In the genomic region with DNA sequence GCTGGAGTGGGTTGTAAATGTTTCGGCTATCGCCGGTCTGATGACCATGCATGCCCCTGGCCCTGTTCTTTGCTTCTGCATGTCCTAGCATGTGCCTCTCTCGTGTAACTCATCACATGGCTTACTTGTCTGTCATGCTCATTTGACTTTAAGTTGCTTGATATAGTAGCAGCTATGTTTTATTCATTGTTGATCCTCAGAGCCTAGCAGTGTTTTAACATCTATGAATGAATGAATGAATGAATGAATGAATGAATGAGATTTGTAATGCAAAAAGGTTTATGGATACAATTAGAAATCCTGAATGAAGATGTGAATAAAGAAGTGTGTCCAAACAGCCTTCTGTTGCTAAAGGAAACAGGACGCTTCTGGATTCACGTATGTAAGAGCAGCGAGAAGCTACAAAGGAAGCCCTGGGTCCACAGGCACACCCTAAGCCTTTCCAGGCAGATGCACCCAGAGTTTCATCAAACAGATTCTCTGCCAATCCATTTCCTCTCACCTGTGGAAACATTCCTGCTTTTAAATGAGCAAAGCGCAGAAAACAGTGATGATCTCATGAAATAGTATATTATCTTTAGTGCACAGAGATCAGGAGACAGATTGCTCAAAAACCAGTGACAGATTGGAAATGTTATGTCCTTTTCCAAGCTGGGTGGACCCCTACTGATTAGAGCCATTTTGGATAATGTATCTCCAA, we compare ENCODE assay signal across 8 cellular contexts. TPM values are rescaled to one million over a fixed set of nuclear protein-coding genes. Genes with fewer than 3 reads are reported as not detected.
DNase-seq lines count a peak whose midpoint lies in the region; ATAC-seq and TF ChIP-seq lines count a peak whose summit lies in the region.

No MANE protein-coding gene starts in this region.

- H3K36me3 ChIP-seq in HCT116 (ENCODE audit: control insufficient read depth in 1 of 2, insufficient read depth in 2 of 2, low read length in 2 of 2) (no peaks in the 10 kb centered on the region), RWPE2 (ENCODE audit: low read depth) (no peaks in the 10 kb centered on the region), esophagus muscularis mucosa (no peaks in the 10 kb centered on the region), gastrocnemius medialis (no peaks in the 10 kb centered on the region)

- no peak overlapping the region for H2AFZ ChIP-seq in HCT116 (ENCODE audit: low read depth, low read length, poor library complexity, severe bottlenecking)

- H3K4me2 ChIP-seq in HCT116 (ENCODE audit: low read length): peak overlapping the region; percentile 88

- TF ChIP-seq EP300 in esophagus muscularis mucosa (IDR thresholded peaks at IDR 0.05): no peak

- TF ChIP-seq POLR2A in HCT116 (IDR thresholded peaks at IDR 0.05; ENCODE audit: borderline replicate concordance, extremely low read depth, insufficient read depth, insufficient read length) (no peak), esophagus muscularis mucosa (IDR thresholded peaks at IDR 0.05; ENCODE audit: low read depth) (no peak), gastrocnemius medialis (IDR thresholded peaks at IDR 0.05) (no peak)

- in situ Hi-C loops in gastrocnemius medialis (cut with MboI; ENCODE audit: low sequenced_read_pairs in 4 of 4): loop anchor here (5.0 to 25.0 kb wide), 5 partner anchors 102 to 188 kb away; no protein-coding TSS in a partner anchor

- no peaks in the 10 kb centered on the region for H3K9me2 ChIP-seq in HCT116 (ENCODE audit: insufficient read depth)

- BruUV-seq in HCT116 (replicated peaks; lab: Mats Ljungman, UMichigan): no TSS peak

- TF ChIP-seq RAD21 in HCT116 (IDR thresholded peaks at IDR 0.05; ENCODE audit: low read depth): no peak

- CTCF ChIA-PET in HCT116 (lab: Charles Lee): interaction anchor here (0.6 to 3.2 kb wide), 4 partner anchors 89 to 1067 kb away, joined by 3 to 27 read pairs (median 8); no protein-coding TSS in a partner anchor

- H3K4me1 ChIP-seq in HCT116 (ENCODE audit: control insufficient read depth in 1 of 2, insufficient read depth in 2 of 2, low read length in 2 of 2) (peaks cover 44 to 78% of the 10 kb centered on the region in 2 experiments), RWPE2 (ENCODE audit: insufficient read depth, poor library complexity, severe bottlenecking) (peaks cover 51% of the 10 kb centered on the region), esophagus muscularis mucosa (peaks cover 41 to 66% (median 48%) of the 10 kb centered on the region in 4 donors), gastrocnemius medialis (peaks cover 19 to 32% of the 10 kb centered on the region in 2 donors)

- DNase-seq in HCT116 (ENCODE audit: low read depth, low spot score) (no peak), RWPE2 (ENCODE audit: low spot score) (no peak), esophagus muscularis mucosa (ENCODE audit: extremely low spot score) (peak; percentile 85), gastrocnemius medialis (no peak), omental fat pad (ENCODE audit: low spot score) (no peak)

- TF ChIP-seq CTCF in HCT116 (IDR thresholded peaks at IDR 0.05 in 2 of 3, conservative IDR thresholded peaks at IDR 0.05 in 1 of 3; ENCODE audit: borderline replicate concordance in 1 of 3, insufficient read depth in 1 of 3, low read depth in 2 of 3, low read length in 2 of 3): no peak
- no peak for TF ChIP-seq CTCF in RWPE2 (IDR thresholded peaks at IDR 0.05; ENCODE audit: poor library complexity, severe bottlenecking)
- TF ChIP-seq CTCF in esophagus muscularis mucosa (IDR thresholded peaks at IDR 0.05): no peak
- no peak for TF ChIP-seq CTCF in gastrocnemius medialis (IDR thresholded peaks at IDR 0.05 in 4 of 5, conservative IDR thresholded peaks at IDR 0.05 in 1 of 5)
- no peak for TF ChIP-seq CTCF in omental fat pad (IDR thresholded peaks at IDR 0.05)

- H3K27me3 ChIP-seq in HCT116 (ENCODE audit: insufficient read depth, low read length) (no peaks in the 10 kb centered on the region), RWPE2 (ENCODE audit: insufficient read depth, poor library complexity, severe bottlenecking) (no peaks in the 10 kb centered on the region), esophagus muscularis mucosa (no peaks in the 10 kb centered on the region), gastrocnemius medialis (no peaks in the 10 kb centered on the region)

- 87% methylated on average over 8 of the region's 8 CpGs for WGBS in esophagus muscularis mucosa

- H3K4me3 ChIP-seq in HCT116 (replicated peaks in 1 of 2; ENCODE audit: low read depth in 1 of 2, low read length in 2 of 2) (peak overlapping the region in 1 of 2 experiments; percentile 64; a peak in 1 of 4 replicates), RWPE2 (ENCODE audit: severe bottlenecking) (no peak overlapping the region), esophagus muscularis mucosa (peak overlapping the region in 3 of 4 donors; percentile 57 to 68 (median 61)), gastrocnemius medialis (peak overlapping the region in 1 of 4 donors; percentile 75)

- no peaks in the 10 kb centered on the region for H4K20me1 ChIP-seq in HCT116 (ENCODE audit: insufficient read depth)

- no peaks in the 10 kb centered on the region for H3K79me2 ChIP-seq in HCT116 (ENCODE audit: insufficient read depth, low read length)

- RAD21 ChIA-PET in HCT116 (lab: Charles Lee; ENCODE audit: low non-redundant PET in 1 of 2, low total read pairs in 2 of 2, uncharacterized antibody in 2 of 2, unreplicated experiment in 2 of 2): interaction anchor here (0.6 to 1.9 kb wide), 4 partner anchors 95 to 136 kb away, joined by 3 to 14 read pairs (median 4); no protein-coding TSS in a partner anchor

- H3K27ac ChIP-seq in HCT116 (ENCODE audit: low read depth, low read length) (peak overlapping the region; percentile 92; the same call in 1 of the 2 replicates), RWPE2 (ENCODE audit: poor library complexity, severe bottlenecking) (peak overlapping the region; percentile 99), esophagus muscularis mucosa (replicated peaks in 1 of 4) (peak overlapping the region; percentile 78 to 93 (median 87)), gastrocnemius medialis (peak overlapping the region; percentile 83 to 84 (median 83))

- no peaks in the 10 kb centered on the region for H3K9me3 ChIP-seq in HCT116 (ENCODE audit: control insufficient read depth in 1 of 2, insufficient read depth in 1 of 2, low read depth in 1 of 2, low read length in 2 of 2)
- H3K9me3 ChIP-seq in RWPE2 (ENCODE audit: severe bottlenecking): no peaks in the 10 kb centered on the region
- H3K9me3 ChIP-seq in esophagus muscularis mucosa: no peaks in the 10 kb centered on the region
- H3K9me3 ChIP-seq in gastrocnemius medialis: no peaks in the 10 kb centered on the region

- H3K9ac ChIP-seq in HCT116 (ENCODE audit: low read length): peak overlapping the region; percentile 83

- POLR2A ChIA-PET in HCT116 (lab: Charles Lee): interaction anchor here (1.0 to 2.0 kb wide), 4 partner anchors 101 to 112 kb away, joined by 3 to 11 read pairs (median 4); no protein-coding TSS in a partner anchor

- ATAC-seq in HCT116 (no peak), RWPE2 (ENCODE audit: low read depth) (no peak), gastrocnemius medialis (no peak), HG03432 (IDR thresholded peaks at IDR 0.05; ENCODE audit: unreplicated experiment) (no peak), GM21381 (IDR thresholded peaks at IDR 0.05; ENCODE audit: unreplicated experiment) (no peak), HG03095 (IDR thresholded peaks at IDR 0.05; ENCODE audit: unreplicated experiment) (no peak), omental fat pad (ENCODE audit: low FRiP score) (no peak)

- intact Hi-C loops in HCT116 (cut with micrococcal nuclease) (loop anchor here (5.0 to 10.0 kb wide), 2 partner anchors 98 to 285 kb away; a partner anchor contains a TSS), esophagus muscularis mucosa (cut with DNase I) (loop anchor here (5.0 to 10.0 kb wide), 4 partner anchors 97 to 185 kb away; a partner anchor contains a TSS), gastrocnemius medialis (cut with DNase I; ENCODE audit: low total_unique reads) (loop anchor here (2.0 to 5.0 kb wide), 3 partner anchors 47 to 183 kb away; a partner anchor contains a TSS)

TF ChIP-seq in HCT116, 20 proteins besides CTCF, POLR2A, EP300 and RAD21 (continues in another document):
- TF ChIP-seq ZNF274 (IDR thresholded peaks at IDR 0.05; ENCODE audit: low read depth, low read length): no peak
- TF ChIP-seq YY1 (IDR thresholded peaks at IDR 0.05; ENCODE audit: extremely low read depth, insufficient replicate concordance, low read depth, low read length): no peak
- no peak for TF ChIP-seq CBX3 (IDR thresholded peaks at IDR 0.05; ENCODE audit: low read depth)
- TF ChIP-seq POLR2AphosphoS5 (IDR thresholded peaks at IDR 0.05; ENCODE audit: low read depth, low read length): no peak
- no peak for TF ChIP-seq JUND (IDR thresholded peaks at IDR 0.05)
- TF ChIP-seq EZH2 (IDR thresholded peaks at IDR 0.05): no peak
- TF ChIP-seq CEBPB (IDR thresholded peaks at IDR 0.05; ENCODE audit: low read depth): no peak
- TF ChIP-seq FOSL1 (IDR thresholded peaks at IDR 0.05; ENCODE audit: low read depth): no peak
- no peak for TF ChIP-seq TCF7L2 (IDR thresholded peaks at IDR 0.05; ENCODE audit: borderline replicate concordance, extremely low read depth, insufficient read depth, insufficient read length)
- no peak for TF ChIP-seq ELF1 (IDR thresholded peaks at IDR 0.05; ENCODE audit: borderline replicate concordance, low read depth)
- no peak for TF ChIP-seq EGR1 (IDR thresholded peaks at IDR 0.05; ENCODE audit: low read depth)

RNA-seq across cellular contexts. Expression of a gene that starts 3.4 kb away (rescaled TPM):
- total RNA-seq in HCT116 (2021; ENCODE audit: unreplicated experiment) (not detected), esophagus muscularis mucosa (not detected), gastrocnemius medialis (not detected), omental fat pad (under 1 TPM in 1 of 4 donors, not detected in 3; 0.56 TPM)
- 0.13 and 0.24 TPM in 2 replicates for polyA plus RNA-seq in HCT116 (2012)

RNA-seq across cellular contexts. Expression of a gene that starts 55.9 kb away (rescaled TPM):
- total RNA-seq in HCT116 (2021; ENCODE audit: unreplicated experiment) (15.9 TPM), esophagus muscularis mucosa (1 to 10 TPM; 1.2 to 6.7 (median 5.0) TPM), gastrocnemius medialis (1 to 10 TPM; 1.8 to 3.5 (median 2.5) TPM), omental fat pad (10 to 100 TPM in 1 of 4 donors, 1 to 10 TPM in 3; 6.3 to 14.2 (median 7.5) TPM)
- 10.5 and 11.8 TPM in 2 replicates for polyA plus RNA-seq in HCT116 (2012)
